13 cellular contexts compared by ENCODE assay signal in genomic region chr14:92644601-92645515, GRCh38.
DNase-seq lines count a peak whose midpoint lies in the region; ATAC-seq, FAIRE-seq and TF ChIP-seq lines count a peak whose summit lies in the region.
"Had no signal": no experiment of that assay in that cellular context is flagged by ENCODE, and none has a peak within 500 bp of the region (broad histone marks: within the 10 kb centered on the region; RNA-seq: fewer than 3 reads in every experiment).

No MANE protein-coding gene starts in this region.

- H3K36me3 ChIP-seq in BLaER1 treated with 17β-estradiol and CSF1 and Interleukin-3, amounts not matched to agents 10 nM and 100 nM, result peaks cover 10 to 42% (median 21%) of the 10 kb centered on the region in 11 experiments; a peak in 18 of 22 replicates
- H3K36me3 ChIP-seq in osteoblast (ENCODE audit: insufficient read depth, low read length), result peaks cover 9% of the 10 kb centered on the region

- DNase-seq in GM18507 (ENCODE audit: extremely low spot score, insufficient read length, low read depth) (no peak), osteoblast (ENCODE audit: insufficient read length, low spot score, missing footprints) (no peak), cerebellum (ENCODE audit: low spot score) (no peak)
- no peak for DNase-seq in effector memory CD8-positive, alpha-beta T cell
- DNase-seq in stimulated activated CD4-positive, alpha-beta T cell treated with anti-CD3 and anti-CD28 coated beads, Interleukin-2, amount 100 ng/mL, for 24 hours, result no peak
- DNase-seq: activated CD4-positive, CD25-positive, alpha-beta regulatory T cell; mesendoderm; NCI-H1105; stimulated activated CD4-positive, alpha-beta T cell treated with anti-CD3 and anti-CD28 coated beads, Interleukin-15, amount 100 ng/mL, for 24 hours had no signal

- TF ChIP-seq CTCF in osteoblast (IDR thresholded peaks at IDR 0.05; ENCODE audit: extremely low read depth, low read depth, low read length), result no peak

- H3K9me3 ChIP-seq in BLaER1 treated with 17β-estradiol and CSF1 and Interleukin-3, amounts not matched to agents 10 nM and 100 nM (replicated peaks in 1 of 11), result peaks cover 8 to 16% (median 11%) of the 10 kb centered on the region in 11 experiments
- peaks cover 6% of the 10 kb centered on the region for H3K9me3 ChIP-seq in osteoblast (ENCODE audit: low read depth, low read length)

- peak overlapping the region in 6 of 11 experiments; percentile 15 to 100 (median 64); a peak in 12 of 22 replicates for H3K4me2 ChIP-seq in BLaER1 treated with 17β-estradiol and CSF1 and Interleukin-3, amounts not matched to agents 10 nM and 100 nM
- no peak overlapping the region for H3K4me2 ChIP-seq in osteoblast (ENCODE audit: insufficient read depth, low read length)

- H3K36me3 Mint-ChIP-seq in effector memory CD8-positive, alpha-beta T cell (ENCODE audit: insufficient read depth), result peaks cover 28% of the 10 kb centered on the region

- H3K4me1 ChIP-seq in BLaER1 treated with 17β-estradiol and CSF1 and Interleukin-3, amounts not matched to agents 10 nM and 100 nM, result peaks cover 23 to 70% (median 54%) of the 10 kb centered on the region in 10 experiments
- H3K4me1 ChIP-seq in osteoblast (ENCODE audit: insufficient read depth, low read length), result peaks cover 57% of the 10 kb centered on the region

- no peaks in the 10 kb centered on the region for H3K79me2 ChIP-seq in osteoblast (ENCODE audit: insufficient read depth, low read length)

- peak; percentile 35 for FAIRE-seq in GM18507 (lab: Jason Lieb, UNC)
- FAIRE-seq: GM12878 had no signal

- H3K9ac ChIP-seq in BLaER1 treated with 17β-estradiol and CSF1 and Interleukin-3, amounts not matched to agents 10 nM and 100 nM, result peak overlapping the region in 1 of 11 experiments; percentile 16; a peak in 1 of 22 replicates

- H3K4me3 ChIP-seq in BLaER1 treated with 17β-estradiol and CSF1 and Interleukin-3, amounts not matched to agents 10 nM and 100 nM, result peak overlapping the region in 1 of 10 experiments; percentile 6; a peak in 1 of 20 replicates
- H3K4me3 ChIP-seq in osteoblast (ENCODE audit: insufficient read depth, low read length), result no peak overlapping the region
- H3K4me3 ChIP-seq: GM12878 had no signal

- peaks cover 34 to 42% of the 10 kb centered on the region in 2 donors for H3K4me1 Mint-ChIP-seq in effector memory CD8-positive, alpha-beta T cell (ENCODE audit: low read depth in 2 of 2)

- no peaks in the 10 kb centered on the region for H4K20me1 ChIP-seq in BLaER1 treated with 17β-estradiol and CSF1 and Interleukin-3, amounts not matched to agents 10 nM and 100 nM
- H4K20me1 ChIP-seq in osteoblast (ENCODE audit: insufficient read depth, low read length), result no peaks in the 10 kb centered on the region

- H3K27ac ChIP-seq in BLaER1 treated with 17β-estradiol and CSF1 and Interleukin-3, amounts not matched to agents 10 nM and 100 nM, result peak overlapping the region in 7 of 11 experiments; percentile 2 to 99 (median 95); a peak in 10 of 22 replicates
- peak overlapping the region; percentile 99 for H3K27ac ChIP-seq in osteoblast (ENCODE audit: low read depth, low read length)

- H3K9me3 Mint-ChIP-seq in effector memory CD8-positive, alpha-beta T cell, result no peaks in the 10 kb centered on the region

- peak overlapping the region; percentile 20 to 62 for H3K27ac Mint-ChIP-seq in effector memory CD8-positive, alpha-beta T cell

- H2AFZ ChIP-seq in osteoblast (ENCODE audit: low read length), result no peak overlapping the region

- no peaks in the 10 kb centered on the region for H3K27me3 ChIP-seq in BLaER1 treated with 17β-estradiol and CSF1 and Interleukin-3, amounts not matched to agents 10 nM and 100 nM
- no peaks in the 10 kb centered on the region for H3K27me3 ChIP-seq in osteoblast (ENCODE audit: insufficient read depth, low read length)

- ATAC-seq in effector memory CD8-positive, alpha-beta T cell (replicated peaks), result no peak
- ATAC-seq in GM18858 (IDR thresholded peaks at IDR 0.05; ENCODE audit: unreplicated experiment) (no peak), HG03097 (IDR thresholded peaks at IDR 0.05; ENCODE audit: low FRiP score, unreplicated experiment) (no peak)
- ATAC-seq: GM12878 had no signal

- H3K4me3 Mint-ChIP-seq in effector memory CD8-positive, alpha-beta T cell, result no peak overlapping the region

- H3K27me3 Mint-ChIP-seq in effector memory CD8-positive, alpha-beta T cell, result no peaks in the 10 kb centered on the region
